ENCODE assay signal across 16 cellular contexts in the genomic region with DNA sequence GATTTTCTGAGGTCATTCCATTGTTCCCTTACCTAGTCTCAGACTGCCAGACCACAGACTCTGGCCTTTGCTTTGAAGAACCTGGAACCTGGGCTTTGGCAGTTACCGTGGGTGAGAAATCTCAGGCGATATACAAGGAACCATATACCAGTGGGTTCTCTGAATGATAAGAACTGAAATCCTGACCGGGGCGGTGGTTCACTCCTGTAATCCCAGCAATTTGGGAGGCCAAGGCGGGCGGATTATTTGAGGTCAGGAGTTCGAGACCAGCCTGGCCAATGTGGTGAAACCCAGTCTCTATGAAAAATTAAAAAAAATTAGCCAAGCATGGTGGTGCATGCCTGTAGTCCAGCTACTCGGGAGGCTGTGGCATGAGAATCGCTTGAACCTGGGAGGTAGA. TPM values are rescaled to one million over a fixed set of nuclear protein-coding genes. Genes with fewer than 3 reads are reported as not detected.
DNase-seq lines count a peak whose midpoint lies in the region; ATAC-seq and TF ChIP-seq lines count a peak whose summit lies in the region.
"Had no signal": no experiment of that assay in that cellular context is flagged by ENCODE, and none has a peak within 500 bp of the region (broad histone marks: within the 10 kb centered on the region; RNA-seq: fewer than 3 reads in every experiment).

No MANE protein-coding gene starts in this region.

- H3K9me3 Mint-ChIP-seq in stimulated activated naive B cell treated with anti-CD40 and anti-IgM and Interleukin-4, amounts not matched to agents 10 μg/mL and 1 μg/mL and 100 μg/mL, for 72 hours, result peaks cover 4% of the 10 kb centered on the region in 2 donors
- H3K9me3 Mint-ChIP-seq: CD8-positive, alpha-beta T cell had no signal

- no peaks in the 10 kb centered on the region for H3K79me2 ChIP-seq in KMS-11 (ENCODE audit: insufficient read depth, low read depth)

- H3K4me2 ChIP-seq in KMS-11, result peak overlapping the region; percentile 37; the same call in 1 of the 2 replicates
- H3K4me2 ChIP-seq: BLaER1 treated with 17β-estradiol and CSF1 and Interleukin-3, amounts not matched to agents 10 nM and 100 nM had no signal

- H3K9ac ChIP-seq in KMS-11, result no peak overlapping the region
- H3K9ac ChIP-seq: BLaER1 treated with 17β-estradiol and CSF1 and Interleukin-3, amounts not matched to agents 10 nM and 100 nM; GM23248 had no signal

- no peaks in the 10 kb centered on the region for H3K36me3 ChIP-seq in KMS-11 (ENCODE audit: insufficient read depth)
- H3K36me3 ChIP-seq: HAP-1 had no signal

- DNase-seq in mesenteric fat pad (ENCODE audit: low spot score) (peak; percentile 43), GDM1 (lab: John Stamatoyannopoulos, UW) (no peak), NOMO-1 treated with dmso at 0.1 percent for 144 hours (lab: John Stamatoyannopoulos, UW; ENCODE audit: unreplicated experiment) (no peak)
- DNase-seq in stimulated activated naive B cell treated with anti-CD40 and anti-IgM and Interleukin-4, amounts not matched to agents 10 μg/mL and 1 μg/mL and 100 μg/mL, for 72 hours, result no peak
- DNase-seq: Calu3; CD8-positive, alpha-beta T cell; DMS79 treated with DMSO at 0.1 percent for 48 hours; GM23248 had no signal

- H3K27me3 Mint-ChIP-seq in stimulated activated naive B cell treated with anti-CD40 and anti-IgM and Interleukin-4, amounts not matched to agents 10 μg/mL and 1 μg/mL and 100 μg/mL, for 72 hours, result no peaks in the 10 kb centered on the region
- H3K27me3 Mint-ChIP-seq: B cell had no signal

- H3K27ac Mint-ChIP-seq in stimulated activated naive B cell treated with anti-CD40 and anti-IgM and Interleukin-4, amounts not matched to agents 10 μg/mL and 1 μg/mL and 100 μg/mL, for 72 hours, result peak overlapping the region; percentile 68
- H3K27ac Mint-ChIP-seq: B cell; CD8-positive, alpha-beta T cell had no signal

- H3K27ac ChIP-seq in KMS-11 (no peak overlapping the region; the same call in 1 of the 2 replicates), VCaP (0 out of 2 replicates have a peak overlapping the region, but pooled peaks have one; percentile 0)
- H3K27ac ChIP-seq: BLaER1 treated with 17β-estradiol and CSF1 and Interleukin-3, amounts not matched to agents 10 nM and 100 nM; GM23248 had no signal

- H3K4me3 ChIP-seq in KMS-11 (IDR thresholded peaks at IDR 0.05; ENCODE audit: insufficient read depth, low read depth, low read length), result no peak overlapping the region
- H3K4me3 ChIP-seq: BLaER1 treated with 17β-estradiol and CSF1 and Interleukin-3, amounts not matched to agents 10 nM and 100 nM; GM12878; GM23248; HAP-1 had no signal

- no peak for ATAC-seq in stimulated activated naive B cell treated with anti-CD40 and anti-IgM and Interleukin-4, amounts not matched to agents 10 μg/mL and 1 μg/mL and 100 μg/mL, for 72 hours (replicated peaks)
- no peak for ATAC-seq in GM21447 (IDR thresholded peaks at IDR 0.05; ENCODE audit: unreplicated experiment)
- ATAC-seq: CD8-positive, alpha-beta T cell; GM12878 had no signal

- no peak overlapping the region for H2AFZ ChIP-seq in KMS-11 (ENCODE audit: low read depth)
- H2AFZ ChIP-seq: GM23248 had no signal

- H4K20me1 ChIP-seq in KMS-11 (ENCODE audit: insufficient read depth), result no peaks in the 10 kb centered on the region
- H4K20me1 ChIP-seq: BLaER1 treated with 17β-estradiol and CSF1 and Interleukin-3, amounts not matched to agents 10 nM and 100 nM had no signal

- no peaks in the 10 kb centered on the region for H3K4me1 Mint-ChIP-seq in stimulated activated naive B cell treated with anti-CD40 and anti-IgM and Interleukin-4, amounts not matched to agents 10 μg/mL and 1 μg/mL and 100 μg/mL, for 72 hours
- H3K4me1 Mint-ChIP-seq: B cell had no signal

- no peak overlapping the region for H3K4me3 Mint-ChIP-seq in stimulated activated naive B cell treated with anti-CD40 and anti-IgM and Interleukin-4, amounts not matched to agents 10 μg/mL and 1 μg/mL and 100 μg/mL, for 72 hours
- H3K4me3 Mint-ChIP-seq: B cell; CD8-positive, alpha-beta T cell had no signal

- no peaks in the 10 kb centered on the region for H3K27me3 ChIP-seq in KMS-11 (ENCODE audit: insufficient read depth, low read depth)
- H3K27me3 ChIP-seq: BLaER1 treated with 17β-estradiol and CSF1 and Interleukin-3, amounts not matched to agents 10 nM and 100 nM had no signal

- TF ChIP-seq CTCF in KMS-11 (conservative IDR thresholded peaks at IDR 0.05; ENCODE audit: low read depth, low read length) (no peak), VCaP (conservative IDR thresholded peaks at IDR 0.05) (no peak)

- H3K36me3 Mint-ChIP-seq in stimulated activated naive B cell treated with anti-CD40 and anti-IgM and Interleukin-4, amounts not matched to agents 10 μg/mL and 1 μg/mL and 100 μg/mL, for 72 hours, result peaks cover 13 to 28% of the 10 kb centered on the region in 2 donors

- H3K4me1 ChIP-seq in KMS-11 (ENCODE audit: low read depth, poor library complexity, severe bottlenecking), result peaks cover 30% of the 10 kb centered on the region
- H3K4me1 ChIP-seq: HAP-1 had no signal

RNA-seq across cellular contexts. Expression of a gene that starts 14.3 kb away (rescaled TPM):
- total RNA-seq in mesenteric fat pad, result 14.0 TPM
- total RNA-seq: A172, GM23248 had no signal

RNA-seq across cellular contexts. Expression of a gene that starts 37.0 kb away (rescaled TPM):
- 8.4 TPM for total RNA-seq in mesenteric fat pad

RNA-seq across cellular contexts. Expression of a gene that starts 46.2 kb away (rescaled TPM):
- total RNA-seq in mesenteric fat pad, result 25.9 TPM
